Comparison of ENCODE assay signal across 8 cellular contexts in the genomic region with DNA sequence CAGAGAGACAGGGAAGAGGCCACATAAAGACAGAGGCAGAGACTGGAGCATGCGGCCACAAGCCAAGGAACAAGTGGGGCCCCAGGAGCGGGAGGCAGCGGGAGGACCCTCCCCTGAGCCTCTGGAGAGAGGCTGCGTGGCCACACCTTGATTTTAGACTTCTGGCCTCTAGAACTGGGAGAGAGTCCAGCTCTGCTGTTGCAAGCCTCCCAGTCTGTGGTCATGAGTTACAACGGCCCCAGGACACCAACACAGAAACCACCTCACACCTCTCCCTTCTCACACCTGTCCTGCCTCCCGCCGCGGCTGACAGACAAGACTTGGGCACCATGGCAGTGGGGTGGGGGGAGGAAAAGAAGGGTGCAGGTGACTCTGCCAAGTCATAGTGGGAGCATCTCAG. TPM values are rescaled to one million over a fixed set of nuclear protein-coding genes. Genes with fewer than 3 reads are reported as not detected.
DNase-seq lines count a peak whose midpoint lies in the region; ATAC-seq and TF ChIP-seq lines count a peak whose summit lies in the region.

No MANE protein-coding gene starts in this region.

- H3K9me2 ChIP-seq in DOHH2 (replicated peaks; ENCODE audit: control insufficient read depth, low read length), result no peaks in the 10 kb centered on the region

- peaks cover 27% of the 10 kb centered on the region for H3K4me1 ChIP-seq in DOHH2 (ENCODE audit: control insufficient read depth, low read length)
- H3K4me1 ChIP-seq in OCI-LY3 (ENCODE audit: low read length), result peaks cover 14% of the 10 kb centered on the region
- no peaks in the 10 kb centered on the region for H3K4me1 ChIP-seq in parathyroid adenoma

- H3K9me3 ChIP-seq in DOHH2 (ENCODE audit: control insufficient read depth, insufficient read depth, low read length) (no peaks in the 10 kb centered on the region), OCI-LY3 (ENCODE audit: insufficient read depth, low read length) (no peaks in the 10 kb centered on the region), parathyroid adenoma (ENCODE audit: control insufficient read depth, low read length) (no peaks in the 10 kb centered on the region)

- DNase-seq in endothelial cell (ENCODE audit: low spot score) (no peak), OCI-M2 (lab: John Stamatoyannopoulos, UW; ENCODE audit: unreplicated experiment) (no peak), superior temporal gyrus (ENCODE audit: extremely low spot score) (no peak)

- H2AFZ ChIP-seq in OCI-LY3 (ENCODE audit: low read depth, low read length) (no peak overlapping the region), parathyroid adenoma (no peak overlapping the region)

- peaks cover 9% of the 10 kb centered on the region; the same call in 1 of the 2 replicates for H3F3A ChIP-seq in DOHH2 (ENCODE audit: control insufficient read depth, insufficient read depth)

- TF ChIP-seq CTCF in DOHH2 (IDR thresholded peaks at IDR 0.05; ENCODE audit: low read depth, low read length, poor library complexity, severe bottlenecking), result no peak
- no peak for TF ChIP-seq CTCF in OCI-LY3 (IDR thresholded peaks at IDR 0.05; ENCODE audit: low read depth, low read length)
- TF ChIP-seq CTCF in endothelial cell (IDR thresholded peaks at IDR 0.05; ENCODE audit: unreplicated experiment), result no peak
- TF ChIP-seq CTCF in parathyroid adenoma (IDR thresholded peaks at IDR 0.05), result no peak

- peaks cover 50% of the 10 kb centered on the region for H3K79me2 ChIP-seq in DOHH2 (ENCODE audit: control insufficient read depth, low read length)
- peaks cover 46% of the 10 kb centered on the region for H3K79me2 ChIP-seq in OCI-LY3 (ENCODE audit: low read length)
- peaks cover 2% of the 10 kb centered on the region for H3K79me2 ChIP-seq in parathyroid adenoma

- no peaks in the 10 kb centered on the region for H3K27me3 ChIP-seq in DOHH2 (ENCODE audit: control insufficient read depth, low read length)
- no peaks in the 10 kb centered on the region for H3K27me3 ChIP-seq in OCI-LY3 (ENCODE audit: low read depth, low read length)
- H3K27me3 ChIP-seq in parathyroid adenoma (ENCODE audit: control insufficient read depth, insufficient read depth, low read length), result no peaks in the 10 kb centered on the region

- H4K20me1 ChIP-seq in DOHH2 (ENCODE audit: control insufficient read depth, insufficient read depth, low read depth, low read length) (peaks cover 18% of the 10 kb centered on the region; the same call in 1 of the 2 replicates), OCI-LY3 (ENCODE audit: insufficient read depth, low read length) (peaks cover 30% of the 10 kb centered on the region)

- H3K27me3 Mint-ChIP-seq in endothelial cell (ENCODE audit: unreplicated experiment), result peaks cover 13% of the 10 kb centered on the region

- no peak overlapping the region for H3K9ac ChIP-seq in OCI-LY3 (ENCODE audit: low read length)
- H3K9ac ChIP-seq in parathyroid adenoma, result no peak overlapping the region

- H3K4me3 Mint-ChIP-seq in endothelial cell (ENCODE audit: unreplicated experiment), result peak overlapping the region; percentile 94

- H3K4me3 ChIP-seq in DOHH2 (ENCODE audit: low read length) (peak overlapping the region; percentile 94), OCI-LY3 (ENCODE audit: low read length) (no peak overlapping the region), parathyroid adenoma (ENCODE audit: low read depth, low read length) (no peak overlapping the region)

- no peaks in the 10 kb centered on the region for H3K9me3 Mint-ChIP-seq in endothelial cell (ENCODE audit: unreplicated experiment)

- H3K36me3 ChIP-seq in DOHH2 (ENCODE audit: control insufficient read depth, low read length), result peaks cover 34% of the 10 kb centered on the region
- peaks cover 6% of the 10 kb centered on the region for H3K36me3 ChIP-seq in OCI-LY3 (replicated peaks; ENCODE audit: low read depth, low read length)
- no peaks in the 10 kb centered on the region for H3K36me3 ChIP-seq in parathyroid adenoma (ENCODE audit: control insufficient read depth, insufficient read depth, low read length)

- H3K27ac Mint-ChIP-seq in endothelial cell (ENCODE audit: unreplicated experiment), result no peak overlapping the region

- H3K4me1 Mint-ChIP-seq in endothelial cell (ENCODE audit: unreplicated experiment), result peaks cover 16% of the 10 kb centered on the region

- H3K27ac ChIP-seq in DOHH2 (ENCODE audit: low read depth, low read length), result no peak overlapping the region
- H3K27ac ChIP-seq in OCI-LY3 (ENCODE audit: low read length), result no peak overlapping the region
- H3K27ac ChIP-seq in parathyroid adenoma, result no peak overlapping the region

- ATAC-seq in HG03520 (IDR thresholded peaks at IDR 0.05; ENCODE audit: unreplicated experiment) (no peak), GM19351 (IDR thresholded peaks at IDR 0.05; ENCODE audit: unreplicated experiment) (no peak)

- peaks cover 14% of the 10 kb centered on the region for H3K36me3 Mint-ChIP-seq in endothelial cell (ENCODE audit: low read depth, unreplicated experiment)

- H3K4me2 ChIP-seq in DOHH2 (ENCODE audit: low read length), result peak overlapping the region; percentile 83
- peak overlapping the region; percentile 87 for H3K4me2 ChIP-seq in OCI-LY3 (ENCODE audit: low read length)
- peak overlapping the region; percentile 92 for H3K4me2 ChIP-seq in parathyroid adenoma (ENCODE audit: low read length)

RNA-seq across cellular contexts. Expression of gene INPP5E, which starts 2.2 kb away (rescaled TPM):
- 23.6 TPM for total RNA-seq in endothelial cell (ENCODE audit: unreplicated experiment)

RNA-seq across cellular contexts. Expression of gene PMPCA, which starts 27.0 kb away (rescaled TPM):
- 61.3 TPM for total RNA-seq in endothelial cell (ENCODE audit: unreplicated experiment)

RNA-seq across cellular contexts. Expression of gene ENTR1, which starts 27.0 kb away (rescaled TPM):
- 45.0 TPM for total RNA-seq in endothelial cell (ENCODE audit: unreplicated experiment)

RNA-seq across cellular contexts. Expression of gene SNAPC4, which starts 37.5 kb away (rescaled TPM):
- total RNA-seq in endothelial cell (ENCODE audit: unreplicated experiment), result 13.5 TPM

RNA-seq across cellular contexts. Expression of gene SEC16A, which starts 45.4 kb away (rescaled TPM):
- 79.5 TPM for total RNA-seq in endothelial cell (ENCODE audit: unreplicated experiment)
